In genomic region chr3:67292356-67293225, GRCh38 we compare ENCODE assay signal across 22 cellular contexts.
DNase-seq lines count a peak whose midpoint lies in the region; ATAC-seq and TF ChIP-seq lines count a peak whose summit lies in the region.
"Had no signal": no experiment of that assay in that cellular context is flagged by ENCODE, and none has a peak within 500 bp of the region (broad histone marks: within the 10 kb centered on the region; RNA-seq: fewer than 3 reads in every experiment).

No MANE protein-coding gene starts in this region.

- H3K27me3 ChIP-seq in GM23248 (replicated peaks; ENCODE audit: insufficient read depth): no peaks in the 10 kb centered on the region
- no peaks in the 10 kb centered on the region for H3K27me3 ChIP-seq in prostate gland (replicated peaks; ENCODE audit: insufficient read depth)
- H3K27me3 ChIP-seq: heart right ventricle, MG63, suprapubic skin had no signal

- H3K4me1 ChIP-seq in GM23248 (ENCODE audit: insufficient read depth) (no peaks in the 10 kb centered on the region), prostate gland (replicated peaks) (no peaks in the 10 kb centered on the region)
- H3K4me1 ChIP-seq: suprapubic skin had no signal

- no peaks in the 10 kb centered on the region for H3K27me3 Mint-ChIP-seq in activated T-cell treated with anti-CD3 and anti-CD28 coated beads, Interleukin-2, amount 50 U/mL, for 24 hours
- H3K27me3 Mint-ChIP-seq: dendritic cell treated with granulocyte-macrophage colony-stimulating factor and Interleukin-4, amounts not matched to agents 40 ng/mL and 50 ng/mL, for 4 days had no signal

- WGBS in GM23248 (ENCODE audit: low coverage in 1 of 2, low lambda C conversion rate in 2 of 2, missing lambda C conversion rate in 2 of 2), 2 experiments: 20 to 40% methylated on average over 3 of the region's 3 CpGs
- 47% methylated on average over 3 of the region's 3 CpGs for WGBS in prostate gland

- no peak for TF ChIP-seq CTCF in prostate gland (IDR thresholded peaks at IDR 0.05)

- H3K36me3 ChIP-seq in GM23248 (ENCODE audit: low read depth) (no peaks in the 10 kb centered on the region), prostate gland (no peaks in the 10 kb centered on the region)
- H3K36me3 ChIP-seq: heart right ventricle, MG63, suprapubic skin had no signal

- no peak for ATAC-seq in HG02759 (IDR thresholded peaks at IDR 0.05; ENCODE audit: unreplicated experiment)
- ATAC-seq: heart right ventricle, right cardiac atrium, SK-N-SH treated with all-trans-retinoic acid at 6 μM for 48 hours had no signal

- H4K20me1 ChIP-seq in GM23248 (ENCODE audit: insufficient read depth): no peaks in the 10 kb centered on the region

- no peak for TF ChIP-seq POLR2A in prostate gland (IDR thresholded peaks at IDR 0.05)

- no peak overlapping the region for H3K9ac ChIP-seq in GM23248

- peak; percentile 31 for DNase-seq in GM23248
- DNase-seq in NCI-H748 treated with DMSO at 0.1 percent for 48 hours (lab: John Stamatoyannopoulos, UW): peak; percentile 33
- peak; percentile 2 for DNase-seq in fibroblast of peridontal ligament (ENCODE audit: extremely low read depth)
- DNase-seq in prostate gland (ENCODE audit: low spot score): peak; percentile 24
- no peak for DNase-seq in OCI-M2 (lab: John Stamatoyannopoulos, UW; ENCODE audit: unreplicated experiment)
- no peak for DNase-seq in GM03348 (ENCODE audit: low spot score)
- no peak for DNase-seq in activated T-cell treated with anti-CD3 and anti-CD28 coated beads, Interleukin-2, amount 50 U/mL, for 24 hours
- DNase-seq: activated naive CD4-positive, alpha-beta T cell treated with Interleukin-2 at 50 U/mL for 16 hours; AML-193; erythroblast; heart right ventricle; islet precursor cell; MG63; midbrain; NCI-H187; NCI-H510A treated with DMSO at 0.1 percent for 48 hours; right cardiac atrium; stimulated activated CD4-positive, alpha-beta T cell treated with anti-CD3 and anti-CD28 coated beads, Interleukin-1b, Interleukin-23, amount 100 ng/mL, for 48 hours had no signal

- intact Hi-C loops in prostate gland (cut with DNase I): no loop called here

- H3K9me2 ChIP-seq in GM23248 (ENCODE audit: insufficient read depth): no peaks in the 10 kb centered on the region

- H3K4me2 ChIP-seq in GM23248 (ENCODE audit: unreplicated experiment): no peak overlapping the region

- H3K27ac ChIP-seq in GM23248 (no peak overlapping the region), prostate gland (no peak overlapping the region)
- H3K27ac ChIP-seq: heart right ventricle, suprapubic skin had no signal

- H3K9me3 ChIP-seq in GM23248 (ENCODE audit: low read depth) (no peaks in the 10 kb centered on the region), prostate gland (no peaks in the 10 kb centered on the region)
- H3K9me3 ChIP-seq: heart right ventricle, MG63, suprapubic skin had no signal

- no peaks in the 10 kb centered on the region for H3K36me3 Mint-ChIP-seq in activated T-cell treated with anti-CD3 and anti-CD28 coated beads, Interleukin-2, amount 50 U/mL, for 24 hours (ENCODE audit: low read depth)

- H3K9me3 Mint-ChIP-seq in activated T-cell treated with anti-CD3 and anti-CD28 coated beads, Interleukin-2, amount 50 U/mL, for 24 hours: no peaks in the 10 kb centered on the region
- H3K9me3 Mint-ChIP-seq: dendritic cell treated with granulocyte-macrophage colony-stimulating factor and Interleukin-4, amounts not matched to agents 40 ng/mL and 50 ng/mL, for 4 days had no signal

- no peak overlapping the region for H3K27ac Mint-ChIP-seq in activated T-cell treated with anti-CD3 and anti-CD28 coated beads, Interleukin-2, amount 50 U/mL, for 24 hours
- H3K27ac Mint-ChIP-seq: dendritic cell treated with granulocyte-macrophage colony-stimulating factor and Interleukin-4, amounts not matched to agents 40 ng/mL and 50 ng/mL, for 4 days had no signal

- peaks cover 13% of the 10 kb centered on the region for H3K4me1 Mint-ChIP-seq in activated T-cell treated with anti-CD3 and anti-CD28 coated beads, Interleukin-2, amount 50 U/mL, for 24 hours (ENCODE audit: low read depth)

- H3K4me3 ChIP-seq in GM23248: no peak overlapping the region
- H3K4me3 ChIP-seq in prostate gland: no peak overlapping the region
- H3K4me3 ChIP-seq: heart right ventricle, MG63, suprapubic skin had no signal

- no peaks in the 10 kb centered on the region for H3K79me2 ChIP-seq in GM23248 (ENCODE audit: insufficient read depth)

- no peak overlapping the region for H2AFZ ChIP-seq in GM23248

- no peak overlapping the region for H3K4me3 Mint-ChIP-seq in activated T-cell treated with anti-CD3 and anti-CD28 coated beads, Interleukin-2, amount 50 U/mL, for 24 hours
- H3K4me3 Mint-ChIP-seq: dendritic cell treated with granulocyte-macrophage colony-stimulating factor and Interleukin-4, amounts not matched to agents 40 ng/mL and 50 ng/mL, for 4 days had no signal

- H3F3A ChIP-seq in GM23248 (ENCODE audit: insufficient read depth): no peaks in the 10 kb centered on the region

- in situ Hi-C loops in GM23248 (cut with MboI): no loop called here

Comparison
In these comparisons a context has a peak if more than half of its experiments do, and no peak if none do; other contexts are left out.
1. DNase-seq: peak in GM23248 (single experiment), NCI-H748 treated with DMSO at 0.1 percent for 48 hours (single experiment), fibroblast of peridontal ligament (single experiment) and prostate gland (single experiment); none in OCI-M2 (single experiment), GM03348 (single experiment) and activated T-cell treated with anti-CD3 and anti-CD28 coated beads, Interleukin-2, amount 50 U/mL, for 24 hours (single experiment).